1 cellular context compared by ENCODE assay signal in genomic region chr4:1824746-1825145, GRCh38.
TF ChIP-seq lines count a peak whose summit lies in the region.

No MANE protein-coding gene starts in this region.

TF ChIP-seq in HepG2, 621 proteins besides CTCF, POLR2A, EP300 and RAD21:
- TF ChIP-seq MZF1 (CRISPR knock-in tag; IDR thresholded peaks at IDR 0.05; ENCODE audit: borderline replicate concordance) = no peak
- 0 out of 2 replicates have a peak, but pooled peaks have one; percentile 6 for TF ChIP-seq STAG1 (CRISPR knock-in tag; IDR thresholded peaks at IDR 0.05)
